ENCODE assay signal across 1 cellular context in the genomic region with DNA sequence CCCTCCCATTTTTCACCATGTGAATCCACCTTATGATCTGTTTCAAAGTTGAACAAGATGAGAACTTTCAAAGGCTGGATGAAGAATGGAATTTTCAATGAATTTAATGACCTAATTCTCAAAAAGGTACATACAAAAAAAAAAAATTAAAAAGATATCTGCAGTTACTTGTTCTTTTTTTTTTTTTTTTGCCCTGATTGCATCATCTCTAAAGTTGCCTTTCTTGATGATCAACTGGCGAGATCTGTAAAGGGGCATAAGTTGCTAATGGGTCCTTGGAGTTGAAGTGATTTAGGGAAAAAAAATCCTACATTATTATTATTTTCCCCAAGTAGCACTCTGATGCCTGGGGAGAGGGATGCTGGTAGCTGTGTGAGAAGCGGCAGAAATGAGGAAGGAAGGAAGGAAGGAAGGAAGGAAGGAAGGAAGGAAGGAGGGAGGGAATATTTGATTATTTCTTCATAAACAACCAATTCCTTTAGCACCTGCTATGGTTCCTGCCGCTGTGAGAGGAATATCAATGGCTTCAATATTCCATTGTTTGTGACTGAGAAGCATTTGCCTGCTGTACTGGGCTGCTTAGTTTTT.
TF ChIP-seq lines count a peak whose summit lies in the region.

No MANE protein-coding gene starts in this region.

TF ChIP-seq in IMR-90, 13 proteins besides CTCF, POLR2A, EP300 and RAD21:
- TF ChIP-seq RCOR1 (IDR thresholded peaks at IDR 0.05; ENCODE audit: insufficient replicate concordance, low read length), result no peak
- peak; percentile 55 for TF ChIP-seq CEBPB (IDR thresholded peaks at IDR 0.05; ENCODE audit: low read depth, low read length)
- no peak for TF ChIP-seq BHLHE40 (IDR thresholded peaks at IDR 0.05; ENCODE audit: low read depth, low read length)
- TF ChIP-seq CHD1 (IDR thresholded peaks at IDR 0.05; ENCODE audit: low read depth, low read length), result no peak
- TF ChIP-seq MXI1 (IDR thresholded peaks at IDR 0.05; ENCODE audit: borderline replicate concordance, low read depth, low read length), result no peak
- no peak for TF ChIP-seq RFX5 (IDR thresholded peaks at IDR 0.05; ENCODE audit: low read depth, low read length)
- TF ChIP-seq MAFK (IDR thresholded peaks at IDR 0.05; ENCODE audit: low read depth, low read length), result no peak
